26 cellular contexts compared by ENCODE assay signal in genomic region chr11:118628432-118628831, GRCh38. TPM values are rescaled to one million over a fixed set of nuclear protein-coding genes. Genes with fewer than 3 reads are reported as not detected.
DNase-seq lines count a peak whose midpoint lies in the region; ATAC-seq and TF ChIP-seq lines count a peak whose summit lies in the region.
"Had no signal": no experiment of that assay in that cellular context is flagged by ENCODE, and none has a peak within 500 bp of the region (broad histone marks: within the 10 kb centered on the region; RNA-seq: fewer than 3 reads in every experiment).

No MANE protein-coding gene starts in this region.

- H3K27me3 ChIP-seq in thoracic aorta (replicated peaks; ENCODE audit: insufficient read depth) = no peaks in the 10 kb centered on the region
- no peaks in the 10 kb centered on the region for H3K27me3 ChIP-seq in effector memory CD4-positive, alpha-beta T cell (replicated peaks; ENCODE audit: control insufficient read depth, insufficient read depth, low read length, poor library complexity, severe bottlenecking)
- H3K27me3 ChIP-seq: esophagus muscularis mucosa, foreskin keratinocyte, spleen had no signal

- intact Hi-C loops in head of caudate nucleus (cut with DNase I) = no loop called here

- peaks cover 0 to 63% of the 10 kb centered on the region in 2 donors for H3K4me1 ChIP-seq in thoracic aorta (ENCODE audit: control insufficient read depth in 1 of 2, low read depth in 2 of 2)
- no peaks in the 10 kb centered on the region for H3K4me1 ChIP-seq in effector memory CD4-positive, alpha-beta T cell (ENCODE audit: control insufficient read depth, insufficient read depth, low read length, poor library complexity, severe bottlenecking)

- no peaks in the 10 kb centered on the region for H3K9me3 ChIP-seq in thoracic aorta
- H3K9me3 ChIP-seq in effector memory CD4-positive, alpha-beta T cell (ENCODE audit: control insufficient read depth, low read length) = no peaks in the 10 kb centered on the region
- H3K9me3 ChIP-seq: esophagus muscularis mucosa, spleen had no signal

- no peak overlapping the region for H3K4me3 ChIP-seq in thoracic aorta
- H3K4me3 ChIP-seq in effector memory CD4-positive, alpha-beta T cell (ENCODE audit: insufficient read depth, low read depth, low read length, poor library complexity, severe bottlenecking) = no peak overlapping the region
- H3K4me3 ChIP-seq: coronary artery, esophagus muscularis mucosa, GM12878, PC-9, spleen had no signal

- DNase-seq in head of caudate nucleus (peak in 33 of 42 donors; percentile 41 to 90 (median 66)), medulla oblongata (ENCODE audit: extremely low spot score) (peak; percentile 70), thoracic aorta (ENCODE audit: low spot score) (no peak)
- DNase-seq in effector memory CD4-positive, alpha-beta T cell = no peak
- DNase-seq: activated CD4-positive, alpha-beta T cell treated with anti-CD3 and anti-CD28 coated beads, Interleukin-2, amount 50 U/mL, for 1 hour; activated gamma-delta T cell treated with Interleukin-2 at 50 U/mL for 16 hours; activated naive CD8-positive, alpha-beta T cell treated with anti-CD3 and anti-CD28 coated beads, Interleukin-2, amount 50 U/mL, for 24 hours; activated T-cell treated with anti-CD3 and anti-CD28 coated beads, Interleukin-2, amount 50 U/mL, for 4 hours; foreskin keratinocyte; NCI-H524 treated with DMSO at 0.1 percent for 48 hours; NK-92 treated with Interleukin-12 subunit alpha and Interleukin-12 subunit beta, amount 100 ng/mL, for 24 hours; PC-9; spleen had no signal

- no peak for TF ChIP-seq CTCF in thoracic aorta (IDR thresholded peaks at IDR 0.05)

- H3K27ac ChIP-seq in angular gyrus (ENCODE audit: low read depth, low read length) (peak overlapping the region; percentile 26), thoracic aorta (peak overlapping the region; percentile 11 to 57)
- H3K27ac ChIP-seq in effector memory CD4-positive, alpha-beta T cell (ENCODE audit: insufficient read depth, low read length, poor library complexity, severe bottlenecking) = no peak overlapping the region
- H3K27ac ChIP-seq: C4-2B, foreskin keratinocyte, PC-9, spleen had no signal

- ATAC-seq in thoracic aorta (ENCODE audit: insufficient number of reproducible peaks, low FRiP score, low read depth) (no peak), GM21528 (IDR thresholded peaks at IDR 0.05; ENCODE audit: low FRiP score, unreplicated experiment) (no peak), HG02852 (IDR thresholded peaks at IDR 0.05; ENCODE audit: unreplicated experiment) (no peak)
- ATAC-seq: activated naive CD8-positive, alpha-beta T cell treated with anti-CD3 and anti-CD28 coated beads, Interleukin-2, amount 50 U/mL, for 24 hours; activated T-cell treated with anti-CD3 and anti-CD28 coated beads, Interleukin-2, amount 50 U/mL, for 4 hours; foreskin keratinocyte; GM12878; natural killer cell treated with Interleukin-12 subunit alpha and Interleukin-12 subunit beta and Interleukin-15 and Interleukin-18, amount 100 ng/mL, for 72 hours; WTC11 had no signal

- H3K36me3 ChIP-seq in thoracic aorta = peaks cover 65% of the 10 kb centered on the region
- no peaks in the 10 kb centered on the region for H3K36me3 ChIP-seq in effector memory CD4-positive, alpha-beta T cell (ENCODE audit: control insufficient read depth, insufficient read depth, low read length)

RNA-seq across cellular contexts. Expression of gene PHLDB1, which starts 21.0 kb away (rescaled TPM):
- total RNA-seq in thoracic aorta = 100 to 1,000 TPM; 206 to 377 TPM

RNA-seq across cellular contexts. Expression of gene TREH, which starts 51.0 kb away (rescaled TPM):
- total RNA-seq in thoracic aorta = not detected
- total RNA-seq: activated T-cell treated with anti-CD3 and anti-CD28 coated beads, Interleukin-2, amount 50 U/mL, for 4 hours; esophagus muscularis mucosa; foreskin keratinocyte; GM12878; LHCN-M2; lower leg skin; mononuclear cell; natural killer cell treated with Interleukin-12 subunit alpha and Interleukin-12 subunit beta and Interleukin-15 and Interleukin-18, amount 100 ng/mL, for 72 hours; osteocyte; PC-9; spleen; WTC11 had no signal

RNA-seq across cellular contexts. Expression of gene ARCN1, which starts 56.2 kb away (rescaled TPM):
- total RNA-seq in thoracic aorta = 100 to 1,000 TPM; 116 to 125 TPM

Comparison
In these comparisons a context has a peak if more than half of its experiments do, and no peak if none do; other contexts are left out.
1. DNase-seq: peak in head of caudate nucleus (33 of 42) and medulla oblongata (single experiment); none in thoracic aorta (single experiment) and effector memory CD4-positive, alpha-beta T cell (0 of 3).